Comparison of ENCODE assay signal across 22 cellular contexts in the genomic region with DNA sequence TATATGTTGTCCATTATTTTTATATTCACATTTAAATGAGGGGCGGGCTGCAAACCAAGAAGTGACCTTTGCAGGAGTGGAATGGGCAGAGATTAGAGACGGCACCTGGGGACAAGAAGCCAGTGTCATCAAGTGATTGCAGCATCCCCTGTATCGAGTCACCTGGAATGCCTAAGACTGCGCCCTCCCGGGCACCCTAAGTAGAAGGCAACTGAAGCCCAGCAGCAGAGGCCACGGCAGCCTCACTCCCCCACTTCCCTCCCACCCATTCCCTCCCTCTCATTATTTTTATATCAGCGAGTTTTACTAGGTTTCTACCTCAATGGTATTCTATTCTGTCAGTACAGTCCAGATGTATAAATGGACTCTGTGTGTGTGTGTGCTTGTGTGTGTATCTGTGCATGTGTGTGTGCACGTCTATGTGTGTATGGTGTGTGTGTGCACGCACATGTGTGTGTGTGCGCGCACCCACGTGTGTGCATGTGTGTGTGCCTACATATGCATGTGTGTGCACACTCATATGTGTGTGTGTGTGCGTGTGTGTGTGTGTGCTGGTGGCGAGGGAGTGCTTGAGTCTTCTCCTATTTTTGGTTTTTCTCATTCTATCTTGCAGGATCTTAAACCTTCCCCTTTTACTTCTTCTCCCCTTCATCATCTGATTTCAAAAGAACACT.
"Had no signal": no experiment of that assay in that cellular context is flagged by ENCODE, and none has a peak within 500 bp of the region (broad histone marks: within the 10 kb centered on the region; RNA-seq: fewer than 3 reads in every experiment).

No MANE protein-coding gene starts in this region.

- DNase-seq: Kasumi-1; MM.1S; NCI-H1092 treated with DMSO at 0.1 percent for 48 hours; NCI-H1436; NCI-H187; NCI-H2081; NCI-H2107; NCI-H2227 treated with DMSO at 0.1 percent for 48 hours; NCI-H524 treated with DMSO at 0.1 percent for 48 hours; NCI-H69; NCI-H774; NK-92 treated with Interleukin-12 subunit alpha and Interleukin-12 subunit beta, amount 100 ng/mL, for 24 hours; PC-3; SHP77; SK-N-SH; SW 1271; T-cell had no signal

- H3K36me3 Mint-ChIP-seq: IgD-negative memory B cell, T-cell had no signal

- H3K4me2 ChIP-seq: KMS-11, SK-N-SH had no signal

- FAIRE-seq: K562 had no signal

- ATAC-seq: K562, Panc1, PC-3, T-cell had no signal

- H3K27ac ChIP-seq: KMS-11, RWPE1 had no signal

- H3K9me3 ChIP-seq: SK-N-SH had no signal

- H3K27ac Mint-ChIP-seq: T-cell had no signal

- H3K4me3 Mint-ChIP-seq: IgD-negative memory B cell, T-cell had no signal

- H3K4me1 Mint-ChIP-seq: IgD-negative memory B cell, T-cell had no signal

- H3K4me3 ChIP-seq: K562 had no signal

- H3K9ac ChIP-seq: KMS-11, SK-N-SH had no signal

- H3K9me3 Mint-ChIP-seq: T-cell had no signal
